1 cellular context compared by ENCODE assay signal in the genomic region with DNA sequence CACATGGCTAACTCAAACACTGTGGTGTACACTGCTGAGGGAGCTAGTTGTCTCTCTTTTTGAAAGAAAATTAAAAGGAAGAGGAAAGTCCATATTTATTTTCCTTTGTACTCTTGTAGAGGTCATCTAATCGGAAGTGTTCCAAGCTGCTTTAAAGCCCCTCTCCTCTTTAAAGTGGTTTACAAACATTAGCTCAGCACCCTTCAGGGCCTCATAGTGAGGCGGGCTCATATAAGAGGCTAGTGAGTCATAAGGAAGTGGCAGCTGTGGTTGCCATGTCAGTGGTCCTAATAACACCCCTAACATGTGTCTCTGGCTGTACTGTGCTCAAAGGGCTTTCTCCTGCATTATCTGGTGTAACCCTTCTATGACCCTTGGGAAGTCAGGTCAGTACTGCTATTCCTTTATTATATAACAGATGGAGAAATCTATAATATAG.
A peak's percentile ranks its signal among the peaks of the same experiment; 100 is the strongest.
TF ChIP-seq lines count a peak whose summit lies in the region.

No MANE protein-coding gene starts in this region.

TF ChIP-seq in HepG2, 621 proteins besides CTCF, POLR2A, EP300 and RAD21 (continued from another document and continues in another):
- TF ChIP-seq, protein P1, sequence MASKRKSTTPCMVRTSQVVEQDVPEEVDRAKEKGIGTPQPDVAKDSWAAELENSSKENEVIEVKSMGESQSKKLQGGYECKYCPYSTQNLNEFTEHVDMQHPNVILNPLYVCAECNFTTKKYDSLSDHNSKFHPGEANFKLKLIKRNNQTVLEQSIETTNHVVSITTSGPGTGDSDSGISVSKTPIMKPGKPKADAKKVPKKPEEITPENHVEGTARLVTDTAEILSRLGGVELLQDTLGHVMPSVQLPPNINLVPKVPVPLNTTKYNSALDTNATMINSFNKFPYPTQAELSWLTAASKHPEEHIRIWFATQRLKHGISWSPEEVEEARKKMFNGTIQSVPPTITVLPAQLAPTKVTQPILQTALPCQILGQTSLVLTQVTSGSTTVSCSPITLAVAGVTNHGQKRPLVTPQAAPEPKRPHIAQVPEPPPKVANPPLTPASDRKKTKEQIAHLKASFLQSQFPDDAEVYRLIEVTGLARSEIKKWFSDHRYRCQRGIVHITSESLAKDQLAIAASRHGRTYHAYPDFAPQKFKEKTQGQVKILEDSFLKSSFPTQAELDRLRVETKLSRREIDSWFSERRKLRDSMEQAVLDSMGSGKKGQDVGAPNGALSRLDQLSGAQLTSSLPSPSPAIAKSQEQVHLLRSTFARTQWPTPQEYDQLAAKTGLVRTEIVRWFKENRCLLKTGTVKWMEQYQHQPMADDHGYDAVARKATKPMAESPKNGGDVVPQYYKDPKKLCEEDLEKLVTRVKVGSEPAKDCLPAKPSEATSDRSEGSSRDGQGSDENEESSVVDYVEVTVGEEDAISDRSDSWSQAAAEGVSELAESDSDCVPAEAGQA (IDR thresholded peaks at IDR 0.05; ENCODE audit: low read depth): no peak
- TF ChIP-seq, protein P1 (CRISPR knock-in tag; IDR thresholded peaks at IDR 0.05; ENCODE audit: borderline replicate concordance): 0 out of 2 replicates have a peak, but pooled peaks have one; percentile 56
- TF ChIP-seq ZBTB3 (CRISPR knock-in tag; IDR thresholded peaks at IDR 0.05; ENCODE audit: borderline replicate concordance, low read depth) (no peak), CBX2 (IDR thresholded peaks at IDR 0.05; ENCODE audit: low read depth, low read length) (no peak), CBX2 (CRISPR knock-in tag; IDR thresholded peaks at IDR 0.05; ENCODE audit: low read depth) (no peak), SP4 (CRISPR knock-in tag; IDR thresholded peaks at IDR 0.05) (peak; percentile 43; the same call in 1 of the 2 replicates), ZNF326 (CRISPR knock-in tag; IDR thresholded peaks at IDR 0.05; ENCODE audit: borderline replicate concordance) (no peak), MEF2D (CRISPR knock-in tag; IDR thresholded peaks at IDR 0.05) (peak; percentile 90), ZNF780A (CRISPR knock-in tag; IDR thresholded peaks at IDR 0.05) (no peak), NFE2L2 (IDR thresholded peaks at IDR 0.05; ENCODE audit: low read length) (no peak), ZNF790 (CRISPR knock-in tag; IDR thresholded peaks at IDR 0.05; ENCODE audit: borderline replicate concordance) (no peak), GATAD1 (CRISPR knock-in tag; IDR thresholded peaks at IDR 0.05) (peak; percentile 62), ZNF136 (CRISPR knock-in tag; IDR thresholded peaks at IDR 0.05; ENCODE audit: low read depth) (no peak), ZNF749 (CRISPR knock-in tag; IDR thresholded peaks at IDR 0.05; ENCODE audit: borderline replicate concordance) (no peak), DNMT1 (CRISPR knock-in tag; IDR thresholded peaks at IDR 0.05) (no peak), ZNF12 (CRISPR knock-in tag; IDR thresholded peaks at IDR 0.05) (peak; percentile 43; the same call in 1 of the 2 replicates), TAF1 (CRISPR knock-in tag; IDR thresholded peaks at IDR 0.05) (0 out of 2 replicates have a peak, but pooled peaks have one; percentile 25), ZKSCAN1 (IDR thresholded peaks at IDR 0.05; ENCODE audit: low read length) (peak; percentile 97), STAG1 (CRISPR knock-in tag; IDR thresholded peaks at IDR 0.05) (peak; percentile 18), ZNF430 (CRISPR knock-in tag; IDR thresholded peaks at IDR 0.05) (peak; percentile 83), ZKSCAN5 (CRISPR knock-in tag; IDR thresholded peaks at IDR 0.05) (no peak), SMAD9 (CRISPR knock-in tag; IDR thresholded peaks at IDR 0.05) (no peak), NONO (IDR thresholded peaks at IDR 0.05) (no peak), NONO (CRISPR knock-in tag; conservative IDR thresholded peaks at IDR 0.05) (no peak; the same call in 1 of the 2 replicates), MYC (CRISPR knock-in tag; IDR thresholded peaks at IDR 0.05; ENCODE audit: borderline replicate concordance) (no peak), FOXA3 (CRISPR knock-in tag; IDR thresholded peaks at IDR 0.05) (peak; percentile 98), KMT2B (CRISPR knock-in tag; IDR thresholded peaks at IDR 0.05) (no peak), ZBTB21 (CRISPR knock-in tag; IDR thresholded peaks at IDR 0.05) (0 out of 2 replicates have a peak, but pooled peaks have one; percentile 45), SALL2 (CRISPR knock-in tag; IDR thresholded peaks at IDR 0.05) (no peak), HNF4A (CRISPR knock-in tag; IDR thresholded peaks at IDR 0.05) (peak; percentile 99), MLLT10 (CRISPR knock-in tag; IDR thresholded peaks at IDR 0.05) (no peak), NFYC (CRISPR knock-in tag; IDR thresholded peaks at IDR 0.05) (no peak)
- TF ChIP-seq, protein P2, sequence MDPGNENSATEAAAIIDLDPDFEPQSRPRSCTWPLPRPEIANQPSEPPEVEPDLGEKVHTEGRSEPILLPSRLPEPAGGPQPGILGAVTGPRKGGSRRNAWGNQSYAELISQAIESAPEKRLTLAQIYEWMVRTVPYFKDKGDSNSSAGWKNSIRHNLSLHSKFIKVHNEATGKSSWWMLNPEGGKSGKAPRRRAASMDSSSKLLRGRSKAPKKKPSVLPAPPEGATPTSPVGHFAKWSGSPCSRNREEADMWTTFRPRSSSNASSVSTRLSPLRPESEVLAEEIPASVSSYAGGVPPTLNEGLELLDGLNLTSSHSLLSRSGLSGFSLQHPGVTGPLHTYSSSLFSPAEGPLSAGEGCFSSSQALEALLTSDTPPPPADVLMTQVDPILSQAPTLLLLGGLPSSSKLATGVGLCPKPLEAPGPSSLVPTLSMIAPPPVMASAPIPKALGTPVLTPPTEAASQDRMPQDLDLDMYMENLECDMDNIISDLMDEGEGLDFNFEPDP (CRISPR knock-in tag; conservative IDR thresholded peaks at IDR 0.05): no peak
- TF ChIP-seq, protein P3, sequence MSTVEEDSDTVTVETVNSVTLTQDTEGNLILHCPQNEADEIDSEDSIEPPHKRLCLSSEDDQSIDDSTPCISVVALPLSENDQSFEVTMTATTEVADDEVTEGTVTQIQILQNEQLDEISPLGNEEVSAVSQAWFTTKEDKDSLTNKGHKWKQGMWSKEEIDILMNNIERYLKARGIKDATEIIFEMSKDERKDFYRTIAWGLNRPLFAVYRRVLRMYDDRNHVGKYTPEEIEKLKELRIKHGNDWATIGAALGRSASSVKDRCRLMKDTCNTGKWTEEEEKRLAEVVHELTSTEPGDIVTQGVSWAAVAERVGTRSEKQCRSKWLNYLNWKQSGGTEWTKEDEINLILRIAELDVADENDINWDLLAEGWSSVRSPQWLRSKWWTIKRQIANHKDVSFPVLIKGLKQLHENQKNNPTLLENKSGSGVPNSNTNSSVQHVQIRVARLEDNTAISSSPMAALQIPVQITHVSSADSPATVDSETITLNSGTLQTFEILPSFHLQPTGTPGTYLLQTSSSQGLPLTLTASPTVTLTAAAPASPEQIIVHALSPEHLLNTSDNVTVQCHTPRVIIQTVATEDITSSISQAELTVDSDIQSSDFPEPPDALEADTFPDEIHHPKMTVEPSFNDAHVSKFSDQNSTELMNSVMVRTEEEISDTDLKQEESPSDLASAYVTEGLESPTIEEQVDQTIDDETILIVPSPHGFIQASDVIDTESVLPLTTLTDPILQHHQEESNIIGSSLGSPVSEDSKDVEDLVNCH (CRISPR knock-in tag; IDR thresholded peaks at IDR 0.05): no peak
- TF ChIP-seq, protein P4, sequence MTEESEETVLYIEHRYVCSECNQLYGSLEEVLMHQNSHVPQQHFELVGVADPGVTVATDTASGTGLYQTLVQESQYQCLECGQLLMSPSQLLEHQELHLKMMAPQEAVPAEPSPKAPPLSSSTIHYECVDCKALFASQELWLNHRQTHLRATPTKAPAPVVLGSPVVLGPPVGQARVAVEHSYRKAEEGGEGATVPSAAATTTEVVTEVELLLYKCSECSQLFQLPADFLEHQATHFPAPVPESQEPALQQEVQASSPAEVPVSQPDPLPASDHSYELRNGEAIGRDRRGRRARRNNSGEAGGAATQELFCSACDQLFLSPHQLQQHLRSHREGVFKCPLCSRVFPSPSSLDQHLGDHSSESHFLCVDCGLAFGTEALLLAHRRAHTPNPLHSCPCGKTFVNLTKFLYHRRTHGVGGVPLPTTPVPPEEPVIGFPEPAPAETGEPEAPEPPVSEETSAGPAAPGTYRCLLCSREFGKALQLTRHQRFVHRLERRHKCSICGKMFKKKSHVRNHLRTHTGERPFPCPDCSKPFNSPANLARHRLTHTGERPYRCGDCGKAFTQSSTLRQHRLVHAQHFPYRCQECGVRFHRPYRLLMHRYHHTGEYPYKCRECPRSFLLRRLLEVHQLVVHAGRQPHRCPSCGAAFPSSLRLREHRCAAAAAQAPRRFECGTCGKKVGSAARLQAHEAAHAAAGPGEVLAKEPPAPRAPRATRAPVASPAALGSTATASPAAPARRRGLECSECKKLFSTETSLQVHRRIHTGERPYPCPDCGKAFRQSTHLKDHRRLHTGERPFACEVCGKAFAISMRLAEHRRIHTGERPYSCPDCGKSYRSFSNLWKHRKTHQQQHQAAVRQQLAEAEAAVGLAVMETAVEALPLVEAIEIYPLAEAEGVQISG (CRISPR knock-in tag; IDR thresholded peaks at IDR 0.05): peak; percentile 55; the same call in 1 of the 2 replicates
- TF ChIP-seq, protein P5, sequence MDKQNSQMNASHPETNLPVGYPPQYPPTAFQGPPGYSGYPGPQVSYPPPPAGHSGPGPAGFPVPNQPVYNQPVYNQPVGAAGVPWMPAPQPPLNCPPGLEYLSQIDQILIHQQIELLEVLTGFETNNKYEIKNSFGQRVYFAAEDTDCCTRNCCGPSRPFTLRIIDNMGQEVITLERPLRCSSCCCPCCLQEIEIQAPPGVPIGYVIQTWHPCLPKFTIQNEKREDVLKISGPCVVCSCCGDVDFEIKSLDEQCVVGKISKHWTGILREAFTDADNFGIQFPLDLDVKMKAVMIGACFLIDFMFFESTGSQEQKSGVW (CRISPR knock-in tag; IDR thresholded peaks at IDR 0.05; ENCODE audit: borderline replicate concordance): no peak
- TF ChIP-seq, protein P6, sequence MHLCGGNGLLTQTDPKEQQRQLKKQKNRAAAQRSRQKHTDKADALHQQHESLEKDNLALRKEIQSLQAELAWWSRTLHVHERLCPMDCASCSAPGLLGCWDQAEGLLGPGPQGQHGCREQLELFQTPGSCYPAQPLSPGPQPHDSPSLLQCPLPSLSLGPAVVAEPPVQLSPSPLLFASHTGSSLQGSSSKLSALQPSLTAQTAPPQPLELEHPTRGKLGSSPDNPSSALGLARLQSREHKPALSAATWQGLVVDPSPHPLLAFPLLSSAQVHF (CRISPR knock-in tag; IDR thresholded peaks at IDR 0.05): no peak
- TF ChIP-seq, protein P7, sequence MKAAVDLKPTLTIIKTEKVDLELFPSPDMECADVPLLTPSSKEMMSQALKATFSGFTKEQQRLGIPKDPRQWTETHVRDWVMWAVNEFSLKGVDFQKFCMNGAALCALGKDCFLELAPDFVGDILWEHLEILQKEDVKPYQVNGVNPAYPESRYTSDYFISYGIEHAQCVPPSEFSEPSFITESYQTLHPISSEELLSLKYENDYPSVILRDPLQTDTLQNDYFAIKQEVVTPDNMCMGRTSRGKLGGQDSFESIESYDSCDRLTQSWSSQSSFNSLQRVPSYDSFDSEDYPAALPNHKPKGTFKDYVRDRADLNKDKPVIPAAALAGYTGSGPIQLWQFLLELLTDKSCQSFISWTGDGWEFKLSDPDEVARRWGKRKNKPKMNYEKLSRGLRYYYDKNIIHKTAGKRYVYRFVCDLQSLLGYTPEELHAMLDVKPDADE (CRISPR knock-in tag; IDR thresholded peaks at IDR 0.05): no peak
- TF ChIP-seq, protein P8, sequence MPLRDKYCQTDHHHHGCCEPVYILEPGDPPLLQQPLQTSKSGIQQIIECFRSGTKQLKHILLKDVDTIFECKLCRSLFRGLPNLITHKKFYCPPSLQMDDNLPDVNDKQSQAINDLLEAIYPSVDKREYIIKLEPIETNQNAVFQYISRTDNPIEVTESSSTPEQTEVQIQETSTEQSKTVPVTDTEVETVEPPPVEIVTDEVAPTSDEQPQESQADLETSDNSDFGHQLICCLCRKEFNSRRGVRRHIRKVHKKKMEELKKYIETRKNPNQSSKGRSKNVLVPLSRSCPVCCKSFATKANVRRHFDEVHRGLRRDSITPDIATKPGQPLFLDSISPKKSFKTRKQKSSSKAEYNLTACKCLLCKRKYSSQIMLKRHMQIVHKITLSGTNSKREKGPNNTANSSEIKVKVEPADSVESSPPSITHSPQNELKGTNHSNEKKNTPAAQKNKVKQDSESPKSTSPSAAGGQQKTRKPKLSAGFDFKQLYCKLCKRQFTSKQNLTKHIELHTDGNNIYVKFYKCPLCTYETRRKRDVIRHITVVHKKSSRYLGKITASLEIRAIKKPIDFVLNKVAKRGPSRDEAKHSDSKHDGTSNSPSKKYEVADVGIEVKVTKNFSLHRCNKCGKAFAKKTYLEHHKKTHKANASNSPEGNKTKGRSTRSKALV (CRISPR knock-in tag; IDR thresholded peaks at IDR 0.05): peak; percentile 41
- TF ChIP-seq, protein P9, sequence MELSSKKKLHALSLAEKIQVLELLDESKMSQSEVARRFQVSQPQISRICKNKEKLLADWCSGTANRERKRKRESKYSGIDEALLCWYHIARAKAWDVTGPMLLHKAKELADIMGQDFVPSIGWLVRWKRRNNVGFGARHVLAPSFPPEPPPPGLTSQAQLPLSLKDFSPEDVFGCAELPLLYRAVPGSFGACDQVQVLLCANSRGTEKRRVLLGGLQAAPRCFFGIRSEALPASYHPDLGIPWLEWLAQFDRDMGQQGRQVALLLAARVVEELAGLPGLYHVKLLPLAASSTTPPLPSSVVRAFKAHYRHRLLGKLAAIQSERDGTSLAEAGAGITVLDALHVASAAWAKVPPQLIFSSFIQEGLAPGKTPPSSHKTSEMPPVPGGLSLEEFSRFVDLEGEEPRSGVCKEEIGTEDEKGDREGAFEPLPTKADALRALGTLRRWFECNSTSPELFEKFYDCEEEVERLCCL (CRISPR knock-in tag; IDR thresholded peaks at IDR 0.05; ENCODE audit: borderline replicate concordance): no peak
- TF ChIP-seq, protein P10, sequence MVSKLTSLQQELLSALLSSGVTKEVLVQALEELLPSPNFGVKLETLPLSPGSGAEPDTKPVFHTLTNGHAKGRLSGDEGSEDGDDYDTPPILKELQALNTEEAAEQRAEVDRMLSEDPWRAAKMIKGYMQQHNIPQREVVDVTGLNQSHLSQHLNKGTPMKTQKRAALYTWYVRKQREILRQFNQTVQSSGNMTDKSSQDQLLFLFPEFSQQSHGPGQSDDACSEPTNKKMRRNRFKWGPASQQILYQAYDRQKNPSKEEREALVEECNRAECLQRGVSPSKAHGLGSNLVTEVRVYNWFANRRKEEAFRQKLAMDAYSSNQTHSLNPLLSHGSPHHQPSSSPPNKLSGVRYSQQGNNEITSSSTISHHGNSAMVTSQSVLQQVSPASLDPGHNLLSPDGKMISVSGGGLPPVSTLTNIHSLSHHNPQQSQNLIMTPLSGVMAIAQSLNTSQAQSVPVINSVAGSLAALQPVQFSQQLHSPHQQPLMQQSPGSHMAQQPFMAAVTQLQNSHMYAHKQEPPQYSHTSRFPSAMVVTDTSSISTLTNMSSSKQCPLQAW (CRISPR knock-in tag; IDR thresholded peaks at IDR 0.05): peak; percentile 92
